15 cellular contexts compared by ENCODE assay signal in genomic region chr16:54424043-54424451, GRCh38.
DNase-seq lines count a peak whose midpoint lies in the region; ATAC-seq and TF ChIP-seq lines count a peak whose summit lies in the region.
"Had no signal": no experiment of that assay in that cellular context is flagged by ENCODE, and none has a peak within 500 bp of the region (broad histone marks: within the 10 kb centered on the region; RNA-seq: fewer than 3 reads in every experiment).

No MANE protein-coding gene starts in this region.

- peaks cover 5% of the 10 kb centered on the region; the same call in 1 of the 2 replicates for H3K36me3 Mint-ChIP-seq in HFFc6 (ENCODE audit: low read depth)
- H3K36me3 Mint-ChIP-seq in T-helper 17 cell (ENCODE audit: low read depth): no peaks in the 10 kb centered on the region
- H3K36me3 Mint-ChIP-seq: CD8-positive, alpha-beta T cell had no signal

- H3K27me3 Mint-ChIP-seq in HFFc6 (ENCODE audit: insufficient read depth) (peaks cover 9% of the 10 kb centered on the region), T-helper 17 cell (peaks cover 25% of the 10 kb centered on the region)

- no peaks in the 10 kb centered on the region for H3K79me2 ChIP-seq in parathyroid adenoma

- H3K4me1 ChIP-seq in parathyroid adenoma: peaks cover 39% of the 10 kb centered on the region

- H2AFZ ChIP-seq in parathyroid adenoma: peak overlapping the region; percentile 16

- H3K9ac ChIP-seq in parathyroid adenoma: no peak overlapping the region

- H3K9me3 ChIP-seq in parathyroid adenoma (ENCODE audit: control insufficient read depth, low read length): no peaks in the 10 kb centered on the region
- H3K9me3 ChIP-seq in T-helper 17 cell (ENCODE audit: control insufficient read depth, low read length, poor library complexity, severe bottlenecking): no peaks in the 10 kb centered on the region
- H3K9me3 ChIP-seq: SJCRH30 had no signal

- TF ChIP-seq CTCF in RWPE1 (conservative IDR thresholded peaks at IDR 0.05; ENCODE audit: low read depth): no peak
- no peak for TF ChIP-seq CTCF in epithelial cell of esophagus (IDR thresholded peaks at IDR 0.05; ENCODE audit: insufficient read depth, low read depth, low read length, missing control alignments)
- TF ChIP-seq CTCF in parathyroid adenoma (IDR thresholded peaks at IDR 0.05): no peak
- TF ChIP-seq CTCF in HFFc6 (IDR thresholded peaks at IDR 0.05): no peak

- no peaks in the 10 kb centered on the region for H3K27me3 ChIP-seq in parathyroid adenoma (ENCODE audit: control insufficient read depth, insufficient read depth, low read length)
- H3K27me3 ChIP-seq: SJCRH30 had no signal

- H3K4me2 ChIP-seq in parathyroid adenoma (ENCODE audit: low read length): no peak overlapping the region

- no peaks in the 10 kb centered on the region for H3K36me3 ChIP-seq in parathyroid adenoma (ENCODE audit: control insufficient read depth, insufficient read depth, low read length)
- H3K36me3 ChIP-seq: SJCRH30 had no signal

- no peak overlapping the region for H3K27ac ChIP-seq in RWPE1
- H3K27ac ChIP-seq in parathyroid adenoma: peak overlapping the region; percentile 2
- H3K27ac ChIP-seq: SJCRH30 had no signal

- H3K27ac Mint-ChIP-seq in HFFc6: no peak overlapping the region
- no peak overlapping the region for H3K27ac Mint-ChIP-seq in T-helper 17 cell
- H3K27ac Mint-ChIP-seq: CD8-positive, alpha-beta T cell; H9 had no signal

- no peak for ATAC-seq in left cardiac atrium
- ATAC-seq in T-helper 17 cell: no peak
- no peak for ATAC-seq in GM18873 (IDR thresholded peaks at IDR 0.05; ENCODE audit: low FRiP score, unreplicated experiment)
- ATAC-seq: CD8-positive, alpha-beta T cell had no signal

- POLR2A ChIA-PET in RWPE1 (lab: Yijun Ruan, JAX; ENCODE audit: low non-redundant PET): no interaction called here

- no peak overlapping the region for H3K4me3 ChIP-seq in epithelial cell of esophagus (ENCODE audit: low read length)
- no peak overlapping the region for H3K4me3 ChIP-seq in parathyroid adenoma (ENCODE audit: low read depth, low read length)
- H3K4me3 ChIP-seq: SJCRH30 had no signal

- H3K4me3 Mint-ChIP-seq in HFFc6 (no peak overlapping the region), T-helper 17 cell (no peak overlapping the region)
- H3K4me3 Mint-ChIP-seq: CD8-positive, alpha-beta T cell; H9 had no signal

- intact Hi-C loops in left cardiac atrium (cut with DNase I): no loop called here

- H3K4me1 Mint-ChIP-seq in HFFc6 (ENCODE audit: low read depth): peaks cover 50% of the 10 kb centered on the region
- no peaks in the 10 kb centered on the region for H3K4me1 Mint-ChIP-seq in T-helper 17 cell
- H3K4me1 Mint-ChIP-seq: H9 had no signal

- CTCF ChIA-PET in RWPE1 (lab: Yijun Ruan, JAX): no interaction called here

- peak; percentile 61 for DNase-seq in ELF-1 (ENCODE audit: low read depth, low spot score)
- peak; percentile 30 for DNase-seq in RWPE1 (ENCODE audit: low spot score)
- peak; percentile 30 for DNase-seq in epithelial cell of esophagus (ENCODE audit: low read depth)
- DNase-seq in HFFc6: no peak
- DNase-seq in left cardiac atrium: no peak
- no peak for DNase-seq in T-helper 17 cell
- DNase-seq: CD8-positive, alpha-beta T cell; DMS79 treated with DMSO at 0.1 percent for 48 hours; H9; NCI-H1930; NCI-H2171; NCI-H524; SJCRH30 had no signal

- H3K9me3 Mint-ChIP-seq in HFFc6: no peaks in the 10 kb centered on the region
- H3K9me3 Mint-ChIP-seq: CD8-positive, alpha-beta T cell had no signal

Comparison
In these comparisons a context has a peak if more than half of its experiments do, and no peak if none do; other contexts are left out.
1. DNase-seq: peak in ELF-1 (single experiment), RWPE1 (single experiment) and epithelial cell of esophagus (single experiment); none in HFFc6 (single experiment), left cardiac atrium (single experiment) and T-helper 17 cell (0 of 3).